In genomic region chr3:149969110-149969944, GRCh38 we compare ENCODE assay signal across 7 cellular contexts. TPM values are rescaled to one million over a fixed set of nuclear protein-coding genes. Genes with fewer than 3 reads are reported as not detected.
A peak's percentile ranks its signal among the peaks of the same experiment; 100 is the strongest.
DNase-seq lines count a peak whose midpoint lies in the region; ATAC-seq, FAIRE-seq and TF ChIP-seq lines count a peak whose summit lies in the region.

No MANE protein-coding gene starts in this region.

- peak overlapping the region; percentile 88 for H3K9ac ChIP-seq in fibroblast of lung (ENCODE audit: insufficient read depth, low read length)

- H2AFZ ChIP-seq in fibroblast of lung (ENCODE audit: low read length) = no peak overlapping the region

- ATAC-seq in naive thymus-derived CD4-positive, alpha-beta T cell = no peak
- ATAC-seq in HG03439 (IDR thresholded peaks at IDR 0.05; ENCODE audit: unreplicated experiment) = no peak
- no peak for ATAC-seq in GM19324 (IDR thresholded peaks at IDR 0.05; ENCODE audit: low FRiP score, unreplicated experiment)

- H3K27ac Mint-ChIP-seq in naive thymus-derived CD4-positive, alpha-beta T cell = peak overlapping the region in 7 of 9 donors; percentile 60 to 94 (median 84)

- peaks cover 3% of the 10 kb centered on the region for H3K36me3 ChIP-seq in fibroblast of lung (ENCODE audit: control insufficient read depth, insufficient read depth, low read length)
- H3K36me3 ChIP-seq in naive thymus-derived CD4-positive, alpha-beta T cell (ENCODE audit: control insufficient read depth in 2 of 3, insufficient read depth in 3 of 3, low read length in 3 of 3) = no peaks in the 10 kb centered on the region

- H4K20me1 ChIP-seq in fibroblast of lung (ENCODE audit: control insufficient read depth, extremely low read depth, insufficient read depth, low read length) = no peaks in the 10 kb centered on the region

- H3K4me1 ChIP-seq in fibroblast of lung (ENCODE audit: control insufficient read depth, extremely low read depth, insufficient read depth, low read length) = peaks cover 12% of the 10 kb centered on the region
- H3K4me1 ChIP-seq in naive thymus-derived CD4-positive, alpha-beta T cell (ENCODE audit: control insufficient read depth in 2 of 2, insufficient read depth in 2 of 2, low read length in 2 of 2) = peaks cover 0 to 4% of the 10 kb centered on the region in 2 donors

- no peaks in the 10 kb centered on the region for H3K27me3 ChIP-seq in fibroblast of lung (ENCODE audit: control insufficient read depth, insufficient read depth, low read length)
- H3K27me3 ChIP-seq in naive thymus-derived CD4-positive, alpha-beta T cell (ENCODE audit: control insufficient read depth in 2 of 2, insufficient read depth in 2 of 2, low read length in 2 of 2) = peaks cover 0 to 5% of the 10 kb centered on the region in 2 donors

- no peaks in the 10 kb centered on the region for H3K9me3 ChIP-seq in fibroblast of lung (ENCODE audit: control insufficient read depth, insufficient read depth, low read depth, low read length)
- H3K9me3 ChIP-seq in naive thymus-derived CD4-positive, alpha-beta T cell (ENCODE audit: control insufficient read depth in 2 of 3, low read length in 3 of 3) = no peaks in the 10 kb centered on the region

- peak overlapping the region; percentile 81 for H3K27ac ChIP-seq in fibroblast of lung (ENCODE audit: insufficient read depth, low read length)
- H3K27ac ChIP-seq in naive thymus-derived CD4-positive, alpha-beta T cell (ENCODE audit: low read depth, low read length) = no peak overlapping the region

- POLR2A ChIA-PET in naive thymus-derived CD4-positive, alpha-beta T cell (lab: Charles Lee) = interaction anchor here (1.4 kb wide), 1 partner anchor 439 kb away, joined by 4 read pairs; the partner anchor contains the start of gene TSC22D2

- in situ Hi-C loops in G401 (cut with HindIII; ENCODE audit: low sequenced_read_pairs) = no loop called here

- peak overlapping the region; percentile 84 for H3K4me2 ChIP-seq in fibroblast of lung (ENCODE audit: extremely low read depth, insufficient read depth, low read length)

- H3K4me3 ChIP-seq in fibroblast of lung (replicated peaks in 1 of 4; ENCODE audit: control extremely low read depth in 1 of 4, insufficient read depth in 1 of 4, low read depth in 3 of 4, low read length in 4 of 4) = peak overlapping the region; percentile 73 to 87 (median 81)
- H3K4me3 ChIP-seq in naive thymus-derived CD4-positive, alpha-beta T cell (ENCODE audit: low read length) = peak overlapping the region; percentile 53

- H3K36me3 Mint-ChIP-seq in naive thymus-derived CD4-positive, alpha-beta T cell = no peaks in the 10 kb centered on the region

- DNase-seq in G401 (ENCODE audit: low spot score) (peak; percentile 76), NCI-H1105 (lab: John Stamatoyannopoulos, UW) (peak; percentile 81), fibroblast of lung (ENCODE audit: low read depth in 2 of 2) (peak; percentile 86 to 90)
- no peak for DNase-seq in naive thymus-derived CD4-positive, alpha-beta T cell

- H3K27me3 Mint-ChIP-seq in naive thymus-derived CD4-positive, alpha-beta T cell = peaks cover 6 to 47% (median 23%) of the 10 kb centered on the region in 5 donors

- CTCF ChIA-PET in naive thymus-derived CD4-positive, alpha-beta T cell (lab: Charles Lee) = interaction anchor here (0.7 kb wide), 4 partner anchors 215 to 1154 kb away, joined by 3 to 4 read pairs (median 3); no protein-coding TSS in a partner anchor

- H3K4me1 Mint-ChIP-seq in naive thymus-derived CD4-positive, alpha-beta T cell = peaks cover 16 to 26% (median 21%) of the 10 kb centered on the region in 7 donors

- peaks cover 0 to 3% (median 0%) of the 10 kb centered on the region in 11 donors for H3K9me3 Mint-ChIP-seq in naive thymus-derived CD4-positive, alpha-beta T cell

- peaks cover 75% of the 10 kb centered on the region for H3K79me2 ChIP-seq in fibroblast of lung (ENCODE audit: control insufficient read depth, insufficient read depth, low read length)

- intact Hi-C loops in naive thymus-derived CD4-positive, alpha-beta T cell (cut with micrococcal nuclease) = no loop called here

- TF ChIP-seq CTCF in fibroblast of lung (conservative IDR thresholded peaks at IDR 0.05 in 1 of 2, IDR thresholded peaks at IDR 0.05 in 1 of 2; ENCODE audit: low read depth in 1 of 2, low read length in 2 of 2) = peak in 1 of 2 donors; percentile 25

- H3K4me3 Mint-ChIP-seq in naive thymus-derived CD4-positive, alpha-beta T cell = peak overlapping the region; percentile 80 to 94 (median 92)

- FAIRE-seq in TTC549 (lab: Jason Lieb, UNC) = peak; percentile 48

RNA-seq across cellular contexts. Expression of gene PFN2, which starts 1.4 kb away (rescaled TPM):
- total RNA-seq in G401 (2014; rRNA removed; shearing (Covaris generic)) = 361 and 497 TPM in 2 replicates
- 153 and 343 TPM in 2 replicates for total RNA-seq in fibroblast of lung
- 619 and 627 TPM in 2 replicates for polyA plus RNA-seq in fibroblast of lung
- polyA plus RNA-seq in fibroblast of lung (2012) = 273 and 308 TPM in 2 replicates
- polyA minus RNA-seq in fibroblast of lung (ENCODE audit: low replicate concordance) = 49.9 and 79.8 TPM in 2 replicates
- total RNA-seq in naive thymus-derived CD4-positive, alpha-beta T cell = 10 to 100 TPM in 1 of 5 experiments, 1 to 10 TPM in 3, under 1 TPM in 1; 0.36 to 14.2 (median 9.0) TPM
- polyA plus RNA-seq in naive thymus-derived CD4-positive, alpha-beta T cell = 10 to 100 TPM in 1 of 2 donors, 1 to 10 TPM in 1; 6.5 to 10.4 TPM

Comparison
In these comparisons a context has a peak if more than half of its experiments do, and no peak if none do; other contexts are left out.
1. DNase-seq: peak in G401 (single experiment), NCI-H1105 (single experiment) and fibroblast of lung (2 of 2); none in naive thymus-derived CD4-positive, alpha-beta T cell (0 of 9).
2. RNA of gene PFN2, which starts 1.4 kb away (total RNA-seq): 361 to 497 TPM in G401 and 153 to 343 TPM in fibroblast of lung; 0.36 to 14.2 TPM in naive thymus-derived CD4-positive, alpha-beta T cell; every median in the first group is over 10 times any median in the second.